14 cellular contexts compared by ENCODE assay signal in the genomic region with DNA sequence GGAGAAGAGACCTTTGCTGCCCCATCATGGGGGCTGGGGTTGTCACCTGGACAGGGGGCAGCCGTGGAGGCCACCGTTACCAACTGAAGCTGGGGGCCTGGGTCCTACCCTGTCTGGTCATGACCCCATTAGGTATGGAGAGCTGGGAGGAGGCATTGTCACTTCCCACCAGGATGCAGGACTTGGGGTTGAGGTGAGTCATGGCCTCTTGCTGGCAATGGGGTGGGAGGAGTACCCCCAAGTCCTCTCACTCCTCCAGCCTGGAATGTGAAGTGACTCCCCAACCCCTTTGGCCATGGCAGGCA. TPM values are rescaled to one million over a fixed set of nuclear protein-coding genes. Genes with fewer than 3 reads are reported as not detected.
A peak's percentile ranks its signal among the peaks of the same experiment; 100 is the strongest.
DNase-seq lines count a peak whose midpoint lies in the region; ATAC-seq, FAIRE-seq and TF ChIP-seq lines count a peak whose summit lies in the region.
"Had no signal": no experiment of that assay in that cellular context is flagged by ENCODE, and none has a peak within 500 bp of the region (broad histone marks: within the 10 kb centered on the region; RNA-seq: fewer than 3 reads in every experiment).

No MANE protein-coding gene starts in this region.

- H3K27me3 ChIP-seq in A673 (replicated peaks; ENCODE audit: insufficient read depth, low read depth, low read length, poor library complexity) (no peaks in the 10 kb centered on the region), H9 (ENCODE audit: insufficient read depth, low read length) (no peaks in the 10 kb centered on the region)
- H3K27me3 ChIP-seq: BE2C had no signal

- peaks cover 23 to 50% (median 38%) of the 10 kb centered on the region in 3 experiments; a peak in 6 of 7 replicates for H3K36me3 Mint-ChIP-seq in H9 (ENCODE audit: insufficient read depth in 1 of 3, low read depth in 3 of 3)
- peaks cover 17% of the 10 kb centered on the region for H3K36me3 Mint-ChIP-seq in MCF 10A (ENCODE audit: insufficient read depth, unreplicated experiment)
- H3K36me3 Mint-ChIP-seq in natural killer cell: no peaks in the 10 kb centered on the region

- H3K79me1 ChIP-seq in H9 (ENCODE audit: insufficient read depth, low read depth, low read length, poor library complexity, severe bottlenecking): peaks cover 4% of the 10 kb centered on the region

- no peak overlapping the region for H2AFZ ChIP-seq in H9 (ENCODE audit: low read length)

- H2BK12ac ChIP-seq in H9 (ENCODE audit: insufficient read length, low read depth, low read length): no peak overlapping the region

- ATAC-seq in natural killer cell: no peak

- H3K27ac ChIP-seq in A673 (ENCODE audit: low read depth, low read length, poor library complexity, severe bottlenecking): no peak overlapping the region
- no peak overlapping the region for H3K27ac ChIP-seq in H9 (ENCODE audit: insufficient read length, low read depth, low read length)

- H2AK5ac ChIP-seq in H9 (ENCODE audit: insufficient read length, low read length): no peak overlapping the region

- H3K9ac ChIP-seq in H9 (ENCODE audit: extremely low read depth, insufficient read length, low read length): no peak overlapping the region

- no peak overlapping the region for H3K14ac ChIP-seq in H9 (ENCODE audit: insufficient read depth, low read length)

- DNase-seq in A673 (ENCODE audit: low spot score) (no peak), H9 (no peak), MCF 10A (ENCODE audit: unreplicated experiment) (no peak), natural killer cell (no peak), cerebellum (ENCODE audit: low spot score) (no peak), HTR-8/SVneo (ENCODE audit: insufficient read length, low spot score) (no peak)
- DNase-seq in NK-92 treated with Interleukin-12 subunit alpha and Interleukin-12 subunit beta, amount 100 ng/mL, for 24 hours (lab: John Stamatoyannopoulos, UW): no peak
- DNase-seq in activated CD4-positive, alpha-beta T cell treated with anti-CD3 and anti-CD28 coated beads, Interleukin-2, amount 50 U/mL, for 48 hours: no peak
- DNase-seq: activated CD8-positive, alpha-beta memory T cell treated with anti-CD3 and anti-CD28 coated beads, Interleukin-2, amount 50 U/mL, for 48 hours; BE2C; T1000 had no signal

- H3K4me3 ChIP-seq in A673 (ENCODE audit: low read depth, low read length, poor library complexity, severe bottlenecking): no peak overlapping the region

- no peak overlapping the region for H4K5ac ChIP-seq in H9 (ENCODE audit: insufficient read length, low read depth, low read length)

- no CpG with 5 or more reads among the region's 2 CpGs for WGBS in H9 (ENCODE audit: extremely low coverage, insufficient read length, low lambda C conversion rate)

- H4K20me1 ChIP-seq in H9 (ENCODE audit: control insufficient read depth, insufficient read depth, insufficient read length): peaks cover 2% of the 10 kb centered on the region

- H2BK120ac ChIP-seq in H9 (ENCODE audit: low read depth, low read length, poor library complexity, severe bottlenecking): no peak overlapping the region

- H3K9me3 ChIP-seq in A673 (ENCODE audit: low read depth, low read length, poor library complexity, severe bottlenecking): no peaks in the 10 kb centered on the region
- no peaks in the 10 kb centered on the region for H3K9me3 ChIP-seq in H9 (ENCODE audit: control insufficient read depth, low read depth, low read length)
- H3K9me3 ChIP-seq: BE2C had no signal

- H3K9me3 Mint-ChIP-seq in H9 (no peaks in the 10 kb centered on the region; a peak in 2 of 5 replicates), MCF 10A (ENCODE audit: unreplicated experiment) (no peaks in the 10 kb centered on the region), natural killer cell (no peaks in the 10 kb centered on the region)

- BruUV-seq in A673 (replicated peaks; lab: Mats Ljungman, UMichigan) (TSS peak; percentile 28), MCF 10A (replicated peaks; lab: Mats Ljungman, UMichigan) (TSS peak; percentile 34)

- intact Hi-C loops in A673 (cut with micrococcal nuclease; ENCODE audit: unreplicated experiment) (loop anchor here (10.0 kb wide), 1 partner anchor 93 kb away; a partner anchor contains a TSS), MCF 10A (cut with micrococcal nuclease) (no loop called here), natural killer cell (cut with micrococcal nuclease) (no loop called here)

- H4K91ac ChIP-seq in H9 (ENCODE audit: insufficient read length, low read depth, low read length): no peak overlapping the region

- CTCF ChIA-PET in A673 (lab: Charles Lee) (no interaction called here), MCF 10A (lab: Yijun Ruan, JAX) (interaction anchor here (0.5 to 1.2 kb wide), 7 partner anchors 11 to 1423 kb away, joined by 3 to 6 read pairs (median 3); no protein-coding TSS in a partner anchor)

- TF ChIP-seq CTCF in A673 (conservative IDR thresholded peaks at IDR 0.05; ENCODE audit: low read depth, low read length): no peak
- TF ChIP-seq CTCF in H9 (conservative IDR thresholded peaks at IDR 0.05): no peak
- TF ChIP-seq CTCF in MCF 10A (IDR thresholded peaks at IDR 0.05; ENCODE audit: unreplicated experiment): no peak
- TF ChIP-seq CTCF in natural killer cell (IDR thresholded peaks at IDR 0.05): no peak

- H3K23ac ChIP-seq in H9 (ENCODE audit: insufficient read length, low read depth, low read length): no peak overlapping the region

- peaks cover 12% of the 10 kb centered on the region for H3K23me2 ChIP-seq in H9 (ENCODE audit: insufficient read length, low read depth, low read length, poor library complexity, severe bottlenecking)

- H3K4me3 Mint-ChIP-seq in H9: peak overlapping the region in 1 of 2 experiments; percentile 50; a peak in 2 of 5 replicates
- H3K4me3 Mint-ChIP-seq in MCF 10A (ENCODE audit: unreplicated experiment): no peak overlapping the region
- peak overlapping the region; percentile 28 for H3K4me3 Mint-ChIP-seq in natural killer cell

- H2BK15ac ChIP-seq in H9 (ENCODE audit: low read depth, low read length): no peak overlapping the region

- no peak overlapping the region for H4K8ac ChIP-seq in H9 (replicated peaks; ENCODE audit: insufficient read length, low read depth, low read length)

- H3K56ac ChIP-seq in H9 (ENCODE audit: insufficient read length, low read depth, low read length): no peak overlapping the region

- no peak overlapping the region for H3K4me2 ChIP-seq in H9 (ENCODE audit: insufficient read depth, insufficient read length, low read length)

- H3K27ac Mint-ChIP-seq in H9: peak overlapping the region; percentile 62 to 97 (median 89); a peak in 4 of 7 replicates
- no peak overlapping the region for H3K27ac Mint-ChIP-seq in MCF 10A (ENCODE audit: low read depth, unreplicated experiment)
- peak overlapping the region; percentile 96 to 100 for H3K27ac Mint-ChIP-seq in natural killer cell

- H3K4me1 ChIP-seq in A673 (ENCODE audit: insufficient read depth, low read length, poor library complexity, severe bottlenecking): peaks cover 49% of the 10 kb centered on the region
- peaks cover 13% of the 10 kb centered on the region for H3K4me1 ChIP-seq in H9 (ENCODE audit: insufficient read depth, low read length)

- H3K4ac ChIP-seq in H9 (ENCODE audit: low read depth, low read length): no peak overlapping the region

- H3K27me3 Mint-ChIP-seq in H9 (ENCODE audit: low read depth) (peaks cover 18% of the 10 kb centered on the region), MCF 10A (ENCODE audit: insufficient read depth, unreplicated experiment) (no peaks in the 10 kb centered on the region), natural killer cell (ENCODE audit: low read depth in 2 of 2) (no peaks in the 10 kb centered on the region)

- H3K36me3 ChIP-seq in A673 (ENCODE audit: insufficient read depth, low read length, poor library complexity, severe bottlenecking): peaks cover 29% of the 10 kb centered on the region

- no peak overlapping the region for H2BK5ac ChIP-seq in H9 (ENCODE audit: insufficient read length, low read length)

- no peak overlapping the region for H3T11ph ChIP-seq in H9 (ENCODE audit: low read length)

- no peak for FAIRE-seq in HTR-8/SVneo (lab: Jason Lieb, UNC)
- FAIRE-seq: bronchial epithelial cell, small intestine had no signal

- no peak overlapping the region for H2BK20ac ChIP-seq in H9 (ENCODE audit: low read depth, low read length, poor library complexity, severe bottlenecking)

- H3K4me1 Mint-ChIP-seq in H9 (peaks cover 65 to 73% of the 10 kb centered on the region in 2 experiments), MCF 10A (ENCODE audit: insufficient read depth, unreplicated experiment) (peaks cover 45% of the 10 kb centered on the region), natural killer cell (peaks cover 80 to 88% of the 10 kb centered on the region in 2 donors)

- POLR2A ChIA-PET in A673 (lab: Charles Lee; ENCODE audit: low non-redundant PET) (no interaction called here), MCF 10A (lab: Yijun Ruan, JAX) (interaction anchor here (0.9 to 1.5 kb wide), 6 partner anchors 9 to 142 kb away, joined by 3 to 6 read pairs (median 4); a partner anchor contains a TSS)

- no peak overlapping the region for H3K18ac ChIP-seq in H9 (ENCODE audit: insufficient read length, low read depth, low read length)

- H3K79me2 ChIP-seq in H9 (ENCODE audit: insufficient read depth, low read length): no peaks in the 10 kb centered on the region; the same call in 1 of the 2 replicates

RNA-seq across cellular contexts. Expression of a gene that starts 9.0 kb away (rescaled TPM):
- 105 and 113 TPM in 2 replicates for total RNA-seq in A673 (2021)
- 126 and 131 TPM in 2 replicates for total RNA-seq in H9 (2021)
- 55.6 and 62.7 TPM in 2 replicates for total RNA-seq in MCF 10A (2022)
- 100 to 1,000 TPM; 104 to 156 (median 151) TPM for total RNA-seq in natural killer cell
- total RNA-seq in cerebellum: 51.3 TPM

RNA-seq across cellular contexts. Expression of a gene that starts 29.9 kb away (rescaled TPM):
- total RNA-seq in A673 (2021): 9.1 and 14.6 TPM in 2 replicates
- 22.6 and 26.8 TPM in 2 replicates for total RNA-seq in H9 (2021)
- total RNA-seq in MCF 10A (2022): 10.1 and 13.2 TPM in 2 replicates
- total RNA-seq in natural killer cell: 10 to 100 TPM; 97.8 to 99.8 (median 98.6) TPM
- total RNA-seq in cerebellum: 4.5 TPM

RNA-seq across cellular contexts. Expression of a gene that starts 32.7 kb away (rescaled TPM):
- total RNA-seq in A673 (2021): 0.75 and 0.85 TPM in 2 replicates
- total RNA-seq in H9 (2021): not detected in 2 replicates
- total RNA-seq in MCF 10A (2022): 0.70 TPM in 1 of 2 replicates, not detected in the other
- not detected for total RNA-seq in natural killer cell
- 2.5 TPM for total RNA-seq in cerebellum
- total RNA-seq: G401 had no signal

RNA-seq across cellular contexts. Expression of a gene that starts 42.3 kb away (rescaled TPM):
- total RNA-seq in A673 (2021) (not detected in 2 replicates), H9 (2021) (0.28 TPM in 1 of 2 replicates, not detected in the other), MCF 10A (2022) (not detected in 2 replicates), natural killer cell (not detected), cerebellum (not detected)
- total RNA-seq: bronchial epithelial cell, G401 had no signal

RNA-seq across cellular contexts. Expression of a gene that starts 57.0 kb away (rescaled TPM):
- total RNA-seq in A673 (2021) (167 and 179 TPM in 2 replicates), H9 (2021) (199 and 225 TPM in 2 replicates), MCF 10A (2022) (108 and 160 TPM in 2 replicates), natural killer cell (10 to 100 TPM; 56.2 to 65.9 (median 60.9) TPM), cerebellum (34.3 TPM)
